ENCODE assay signal across 17 cellular contexts in the genomic region with DNA sequence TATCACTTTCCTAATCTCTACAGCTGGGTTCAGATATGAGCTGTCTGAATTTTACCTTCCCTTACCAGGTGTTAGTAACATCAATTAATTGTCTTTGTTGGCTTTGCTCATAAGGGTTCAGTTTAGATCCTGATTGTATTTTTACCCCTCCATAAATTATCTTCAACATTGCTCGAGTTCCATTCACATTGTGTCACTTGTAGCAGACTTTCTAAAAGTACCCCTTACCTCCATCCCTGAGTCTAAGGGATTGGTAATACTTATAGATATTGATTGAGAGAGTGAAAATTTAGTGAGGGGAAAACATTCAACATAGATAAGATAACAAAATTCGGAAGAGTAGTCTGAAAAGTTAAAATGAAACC. TPM values are rescaled to one million over a fixed set of nuclear protein-coding genes. Genes with fewer than 3 reads are reported as not detected.
DNase-seq lines count a peak whose midpoint lies in the region; ATAC-seq and TF ChIP-seq lines count a peak whose summit lies in the region.
"Had no signal": no experiment of that assay in that cellular context is flagged by ENCODE, and none has a peak within 500 bp of the region (broad histone marks: within the 10 kb centered on the region; RNA-seq: fewer than 3 reads in every experiment).

No MANE protein-coding gene starts in this region.

- no peak overlapping the region for H2BK12ac ChIP-seq in mesenchymal stem cell (ENCODE audit: low read length in 2 of 2)

- peak overlapping the region; percentile 60 for H3K9ac ChIP-seq in mesenchymal stem cell (ENCODE audit: low read length)

- H3K18ac ChIP-seq in mesenchymal stem cell (ENCODE audit: low read depth in 1 of 2, low read length in 2 of 2), result no peak overlapping the region

- H3K4me3 ChIP-seq in heart right ventricle (no peak overlapping the region), brain microvascular endothelial cell (ENCODE audit: low read depth, low read length) (no peak overlapping the region), mesenchymal stem cell (ENCODE audit: insufficient read depth in 1 of 2, low read depth in 1 of 2, low read length in 2 of 2) (peak overlapping the region in 1 of 2 experiments; percentile 0), uterus (no peak overlapping the region)
- H3K4me3 ChIP-seq: tibial nerve had no signal

- 27 to 43% methylated on average over 2 of the region's 2 CpGs for WGBS in heart right ventricle, 2 donors
- WGBS in mesenchymal stem cell, result no CpG with 5 or more reads among the region's 2 CpGs

- no peaks in the 10 kb centered on the region for H3K36me3 ChIP-seq in heart right ventricle
- H3K36me3 ChIP-seq in brain microvascular endothelial cell (replicated peaks), result no peaks in the 10 kb centered on the region
- H3K36me3 ChIP-seq in mesenchymal stem cell (ENCODE audit: control insufficient read depth in 1 of 2, insufficient read depth in 2 of 2, low read depth in 1 of 2, low read length in 2 of 2), result peaks cover 0 to under 1% of the 10 kb centered on the region in 2 experiments
- no peaks in the 10 kb centered on the region for H3K36me3 ChIP-seq in uterus
- H3K36me3 ChIP-seq: tibial nerve had no signal

- no peak for TF ChIP-seq CTCF in heart right ventricle (IDR thresholded peaks at IDR 0.05)
- no peak for TF ChIP-seq CTCF in brain microvascular endothelial cell (IDR thresholded peaks at IDR 0.05; ENCODE audit: low read depth, low read length, missing control alignments)
- TF ChIP-seq CTCF in uterus (IDR thresholded peaks at IDR 0.05), result no peak

- H2BK120ac ChIP-seq in mesenchymal stem cell (ENCODE audit: low read depth, low read length), result no peak overlapping the region

- H3K4ac ChIP-seq in mesenchymal stem cell (ENCODE audit: low read depth in 1 of 2, low read length in 2 of 2), result no peak overlapping the region

- DNase-seq in heart right ventricle, result no peak
- DNase-seq in Right ventricle myocardium inferior (ENCODE audit: missing footprints), result no peak
- no peak for DNase-seq in brain microvascular endothelial cell
- DNase-seq in mesenchymal stem cell, result no peak
- DNase-seq in uterus, result no peak
- DNase-seq in DMS 273 (lab: John Stamatoyannopoulos, UW; ENCODE audit: unreplicated experiment), result no peak
- no peak for DNase-seq in left colon
- DNase-seq in NCI-H128 (lab: John Stamatoyannopoulos, UW; ENCODE audit: unreplicated experiment), result no peak
- DNase-seq: activated CD4-positive, CD25-positive, alpha-beta regulatory T cell; activated CD8-positive, alpha-beta memory T cell treated with anti-CD3 and anti-CD28 coated beads for 24 hours; activated naive CD8-positive, alpha-beta T cell treated with anti-CD3 and anti-CD28 coated beads, Interleukin-2, amount 10 ng/mL, durations not matched to agents 7 days and 5 days; CD8-positive, alpha-beta memory T cell; NCI-H187; SIG-M5 had no signal

- no peak overlapping the region for H2BK15ac ChIP-seq in mesenchymal stem cell (ENCODE audit: low read depth, poor library complexity, severe bottlenecking)

- in situ Hi-C loops in brain microvascular endothelial cell (cut with HindIII; ENCODE audit: low pct_ligation_motif_present, low sequenced_read_pairs), result no loop called here

- no peak overlapping the region for H4K91ac ChIP-seq in mesenchymal stem cell (ENCODE audit: low read length)

- no peak overlapping the region for H3K23ac ChIP-seq in mesenchymal stem cell (ENCODE audit: low read length in 2 of 2)

- H2BK5ac ChIP-seq in mesenchymal stem cell (ENCODE audit: low read depth, low read length, poor library complexity, severe bottlenecking), result no peak overlapping the region

- no peak overlapping the region for H4K8ac ChIP-seq in mesenchymal stem cell (ENCODE audit: low read length)

- H2AFZ ChIP-seq in mesenchymal stem cell (ENCODE audit: low read depth, low read length), result no peak overlapping the region

- no peak overlapping the region for H2AK5ac ChIP-seq in mesenchymal stem cell (ENCODE audit: low read length, severe bottlenecking)

- ATAC-seq in heart right ventricle (peak in 1 of 8 donors; percentile 37), Right ventricle myocardium inferior (no peak), left colon (no peak)
- ATAC-seq: stimulated activated effector memory CD8-positive, alpha-beta T cell treated with anti-CD3 and anti-CD28 coated beads, Interleukin-12 subunit alpha, Interleukin-12 subunit beta, amount 100 ng/mL, for 72 hours had no signal

- H3K79me1 ChIP-seq in mesenchymal stem cell (replicated peaks; ENCODE audit: low read length, poor library complexity, severe bottlenecking), result peaks cover 3% of the 10 kb centered on the region

- H3K9me3 ChIP-seq in heart right ventricle (no peaks in the 10 kb centered on the region), mesenchymal stem cell (ENCODE audit: control insufficient read depth, low read length) (no peaks in the 10 kb centered on the region), uterus (no peaks in the 10 kb centered on the region)
- H3K9me3 ChIP-seq: tibial nerve had no signal

- H3K4me1 ChIP-seq in heart right ventricle (peaks cover 7 to 91% (median 71%) of the 10 kb centered on the region in 9 donors), mesenchymal stem cell (ENCODE audit: control insufficient read depth, insufficient read depth, low read depth, low read length) (peaks cover 6% of the 10 kb centered on the region), uterus (peaks cover 0 to 6% of the 10 kb centered on the region in 2 donors)

- H3K27me3 ChIP-seq in heart right ventricle (no peaks in the 10 kb centered on the region), brain microvascular endothelial cell (replicated peaks) (no peaks in the 10 kb centered on the region), mesenchymal stem cell (ENCODE audit: control insufficient read depth in 1 of 2, insufficient read depth in 1 of 2, low read length in 2 of 2) (no peaks in the 10 kb centered on the region), uterus (no peaks in the 10 kb centered on the region)
- H3K27me3 ChIP-seq: tibial nerve had no signal

- H3K4me2 ChIP-seq in mesenchymal stem cell (ENCODE audit: low read length, poor library complexity, severe bottlenecking), result no peak overlapping the region

- intact Hi-C loops in heart right ventricle (cut with DNase I) (loop anchor here in 1 of 10 donors (5.0 kb wide), 1 partner anchor 36 kb away; no protein-coding TSS in a partner anchor), Right ventricle myocardium inferior (cut with DNase I) (loop anchor here (5.0 kb wide), 1 partner anchor 71 kb away; no protein-coding TSS in a partner anchor), uterus (cut with DNase I; ENCODE audit: low total_unique reads) (no loop called here), left colon (cut with DNase I, micrococcal nuclease) (no loop called here)

- no peak overlapping the region for H3K14ac ChIP-seq in mesenchymal stem cell (ENCODE audit: low read length in 2 of 2)

- TF ChIP-seq POLR2A in uterus (IDR thresholded peaks at IDR 0.05), result no peak

- H3K27ac ChIP-seq in heart right ventricle (peak overlapping the region; percentile 1 to 97 (median 47)), brain microvascular endothelial cell (peak overlapping the region; percentile 32), mesenchymal stem cell (ENCODE audit: low read length, poor library complexity, severe bottlenecking) (no peak overlapping the region), uterus (peak overlapping the region; percentile 22 to 31)
- H3K27ac ChIP-seq: tibial nerve had no signal

RNA-seq across cellular contexts. Expression of gene RASAL2, which starts 7.3 kb away (rescaled TPM):
- total RNA-seq in heart right ventricle (10 to 100 TPM; 26.5 to 59.8 (median 40.0) TPM), Right ventricle myocardium inferior (30.2 TPM), uterus (10 to 100 TPM in 3 of 4 donors, 1 to 10 TPM in 1; 10.0 to 42.5 (median 29.8) TPM), left colon (10 to 100 TPM; 14.5 to 17.3 TPM)
- polyA plus RNA-seq in heart right ventricle, result 1 to 10 TPM; 3.5 to 9.1 TPM
- 8.5 TPM for polyA plus RNA-seq in mesenchymal stem cell (2013, experiment 1 of 2)
- 7.6 TPM for polyA plus RNA-seq in mesenchymal stem cell (2013, experiment 2 of 2)
- total RNA-seq: activated T-helper 1 cell treated with anti-CD3 and anti-CD28 coated beads, Interleukin-12 subunit alpha, Interleukin-12 subunit beta, Interleukin-2, Interleukin-4 antibody, amounts not matched to agents 30 ng/mL and 10 ng/mL and 1 ng/mL, durations not matched to agents 14 hours and 24 hours and 36 hours had no signal
- polyA plus RNA-seq: CD8-positive, alpha-beta memory T cell had no signal
